1 cellular context compared by ENCODE assay signal in genomic region chr7:136594739-136595144, GRCh38.
A peak's percentile ranks its signal among the peaks of the same experiment; 100 is the strongest.
TF ChIP-seq lines count a peak whose summit lies in the region.

No MANE protein-coding gene starts in this region.

TF ChIP-seq in SK-N-SH, 30 proteins besides CTCF, POLR2A, EP300 and RAD21 (continued from another document):
- TF ChIP-seq REST (IDR thresholded peaks at IDR 0.05; ENCODE audit: low read depth, low read length) = no peak
- no peak for TF ChIP-seq TEAD4 (IDR thresholded peaks at IDR 0.05; ENCODE audit: borderline replicate concordance, insufficient read depth)
- TF ChIP-seq RXRA (IDR thresholded peaks at IDR 0.05; ENCODE audit: borderline replicate concordance, low read depth) = no peak
- TF ChIP-seq NRF1 (IDR thresholded peaks at IDR 0.05; ENCODE audit: low read depth, low read length) = no peak
- TF ChIP-seq ZBTB33 (IDR thresholded peaks at IDR 0.05; ENCODE audit: borderline replicate concordance, low read depth) = no peak
- TF ChIP-seq TAF1 (IDR thresholded peaks at IDR 0.05; ENCODE audit: borderline replicate concordance, low read depth, low read length) = no peak
- TF ChIP-seq SMC3 (IDR thresholded peaks at IDR 0.05; ENCODE audit: low read depth, low read length) = peak; percentile 15; the same call in 1 of the 2 replicates
- no peak for TF ChIP-seq MEF2A (IDR thresholded peaks at IDR 0.05; ENCODE audit: borderline replicate concordance, low read depth)
- TF ChIP-seq USF1 (IDR thresholded peaks at IDR 0.05; ENCODE audit: borderline replicate concordance, low read depth) = no peak
- TF ChIP-seq RFX5 (IDR thresholded peaks at IDR 0.05; ENCODE audit: low read length) = peak; percentile 64
- TF ChIP-seq MAX (IDR thresholded peaks at IDR 0.05; ENCODE audit: low read depth) = no peak
- 0 out of 2 replicates have a peak, but pooled peaks have one; percentile 10 for TF ChIP-seq PBX3 (IDR thresholded peaks at IDR 0.05)
- TF ChIP-seq EZH2phosphoT487 (IDR thresholded peaks at IDR 0.05; ENCODE audit: borderline replicate concordance, low read depth) = no peak
